In genomic region chr1:147670319-147671003, GRCh38 we compare ENCODE assay signal across 1 cellular context.
A peak's percentile ranks its signal among the peaks of the same experiment; 100 is the strongest.
TF ChIP-seq lines count a peak whose summit lies in the region.

Gene ACP6 (minus strand): TSS chr1:147670524. CDS start chr1:147670048, 476 bp downstream.

TF ChIP-seq in K562, 482 proteins besides CTCF, POLR2A, EP300 and RAD21 (continued from another document and continues in another):
- TF ChIP-seq, protein P1, sequence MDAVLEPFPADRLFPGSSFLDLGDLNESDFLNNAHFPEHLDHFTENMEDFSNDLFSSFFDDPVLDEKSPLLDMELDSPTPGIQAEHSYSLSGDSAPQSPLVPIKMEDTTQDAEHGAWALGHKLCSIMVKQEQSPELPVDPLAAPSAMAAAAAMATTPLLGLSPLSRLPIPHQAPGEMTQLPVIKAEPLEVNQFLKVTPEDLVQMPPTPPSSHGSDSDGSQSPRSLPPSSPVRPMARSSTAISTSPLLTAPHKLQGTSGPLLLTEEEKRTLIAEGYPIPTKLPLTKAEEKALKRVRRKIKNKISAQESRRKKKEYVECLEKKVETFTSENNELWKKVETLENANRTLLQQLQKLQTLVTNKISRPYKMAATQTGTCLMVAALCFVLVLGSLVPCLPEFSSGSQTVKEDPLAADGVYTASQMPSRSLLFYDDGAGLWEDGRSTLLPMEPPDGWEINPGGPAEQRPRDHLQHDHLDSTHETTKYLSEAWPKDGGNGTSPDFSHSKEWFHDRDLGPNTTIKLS (IDR thresholded peaks at IDR 0.05; ENCODE audit: borderline replicate concordance, low read depth) = peak; percentile 76; the same call in 1 of the 2 replicates
- TF ChIP-seq ZNF766 (CRISPR knock-in tag; conservative IDR thresholded peaks at IDR 0.05) = 0 out of 2 replicates have a peak, but pooled peaks have one; percentile 35
- TF ChIP-seq NCOA4 (IDR thresholded peaks at IDR 0.05; ENCODE audit: partially characterized antibody) = no peak
- no peak for TF ChIP-seq TARDBP (IDR thresholded peaks at IDR 0.05)
- TF ChIP-seq CXXC5 (CRISPR knock-in tag; IDR thresholded peaks at IDR 0.05) = peak; percentile 46; the same call in 1 of the 2 replicates
- TF ChIP-seq ZNF143 (CRISPR knock-in tag; IDR thresholded peaks at IDR 0.05) = peak; percentile 86
- TF ChIP-seq SMAD2 (IDR thresholded peaks at IDR 0.05; ENCODE audit: low read depth, low read length) = no peak
- TF ChIP-seq ZNF764 (CRISPR knock-in tag; IDR thresholded peaks at IDR 0.05; ENCODE audit: low read depth) = no peak
- TF ChIP-seq CLOCK (CRISPR knock-in tag; IDR thresholded peaks at IDR 0.05; ENCODE audit: borderline replicate concordance) = no peak
- TF ChIP-seq THRAP3 (IDR thresholded peaks at IDR 0.05; ENCODE audit: borderline replicate concordance) = no peak
- no peak for TF ChIP-seq TAL1 (IDR thresholded peaks at IDR 0.05)
- no peak for TF ChIP-seq PBX2 (CRISPR knock-in tag; IDR thresholded peaks at IDR 0.05; ENCODE audit: low read depth)
- TF ChIP-seq PBX2 (tag; conservative IDR thresholded peaks at IDR 0.05; ENCODE audit: low read depth) = no peak
- TF ChIP-seq, protein P2, sequence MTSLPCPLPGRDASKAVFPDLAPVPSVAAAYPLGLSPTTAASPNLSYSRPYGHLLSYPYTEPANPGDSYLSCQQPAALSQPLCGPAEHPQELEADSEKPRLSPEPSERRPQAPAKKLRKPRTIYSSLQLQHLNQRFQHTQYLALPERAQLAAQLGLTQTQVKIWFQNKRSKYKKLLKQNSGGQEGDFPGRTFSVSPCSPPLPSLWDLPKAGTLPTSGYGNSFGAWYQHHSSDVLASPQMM (CRISPR knock-in tag; IDR thresholded peaks at IDR 0.05) = no peak
- TF ChIP-seq STAT5A (IDR thresholded peaks at IDR 0.05; ENCODE audit: borderline replicate concordance, low read length) = no peak
- peak in 1 of 2 experiments; percentile 56; a peak in 1 of 4 replicates for TF ChIP-seq MAZ (CRISPR knock-in tag; conservative IDR thresholded peaks at IDR 0.05 in 1 of 2, IDR thresholded peaks at IDR 0.05 in 1 of 2)
- TF ChIP-seq, protein P3, sequence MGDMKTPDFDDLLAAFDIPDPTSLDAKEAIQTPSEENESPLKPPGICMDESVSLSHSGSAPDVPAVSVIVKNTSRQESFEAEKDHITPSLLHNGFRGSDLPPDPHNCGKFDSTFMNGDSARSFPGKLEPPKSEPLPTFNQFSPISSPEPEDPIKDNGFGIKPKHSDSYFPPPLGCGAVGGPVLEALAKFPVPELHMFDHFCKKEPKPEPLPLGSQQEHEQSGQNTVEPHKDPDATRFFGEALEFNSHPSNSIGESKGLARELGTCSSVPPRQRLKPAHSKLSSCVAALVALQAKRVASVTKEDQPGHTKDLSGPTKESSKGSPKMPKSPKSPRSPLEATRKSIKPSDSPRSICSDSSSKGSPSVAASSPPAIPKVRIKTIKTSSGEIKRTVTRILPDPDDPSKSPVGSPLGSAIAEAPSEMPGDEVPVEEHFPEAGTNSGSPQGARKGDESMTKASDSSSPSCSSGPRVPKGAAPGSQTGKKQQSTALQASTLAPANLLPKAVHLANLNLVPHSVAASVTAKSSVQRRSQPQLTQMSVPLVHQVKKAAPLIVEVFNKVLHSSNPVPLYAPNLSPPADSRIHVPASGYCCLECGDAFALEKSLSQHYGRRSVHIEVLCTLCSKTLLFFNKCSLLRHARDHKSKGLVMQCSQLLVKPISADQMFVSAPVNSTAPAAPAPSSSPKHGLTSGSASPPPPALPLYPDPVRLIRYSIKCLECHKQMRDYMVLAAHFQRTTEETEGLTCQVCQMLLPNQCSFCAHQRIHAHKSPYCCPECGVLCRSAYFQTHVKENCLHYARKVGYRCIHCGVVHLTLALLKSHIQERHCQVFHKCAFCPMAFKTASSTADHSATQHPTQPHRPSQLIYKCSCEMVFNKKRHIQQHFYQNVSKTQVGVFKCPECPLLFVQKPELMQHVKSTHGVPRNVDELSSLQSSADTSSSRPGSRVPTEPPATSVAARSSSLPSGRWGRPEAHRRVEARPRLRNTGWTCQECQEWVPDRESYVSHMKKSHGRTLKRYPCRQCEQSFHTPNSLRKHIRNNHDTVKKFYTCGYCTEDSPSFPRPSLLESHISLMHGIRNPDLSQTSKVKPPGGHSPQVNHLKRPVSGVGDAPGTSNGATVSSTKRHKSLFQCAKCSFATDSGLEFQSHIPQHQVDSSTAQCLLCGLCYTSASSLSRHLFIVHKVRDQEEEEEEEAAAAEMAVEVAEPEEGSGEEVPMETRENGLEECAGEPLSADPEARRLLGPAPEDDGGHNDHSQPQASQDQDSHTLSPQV (IDR thresholded peaks at IDR 0.05) = 0 out of 2 replicates have a peak, but pooled peaks have one; percentile 38
- no peak for TF ChIP-seq ZNF12 (CRISPR knock-in tag; IDR thresholded peaks at IDR 0.05)
- TF ChIP-seq SNRNP70 (optimal IDR thresholded peaks at IDR 0.05; ENCODE audit: low read depth, low read length) = no peak
- no peak for TF ChIP-seq PHB (CRISPR knock-in tag; IDR thresholded peaks at IDR 0.05)
- TF ChIP-seq PTBP1 (IDR thresholded peaks at IDR 0.05; ENCODE audit: low read depth, low read length) = no peak
- no peak for TF ChIP-seq CBFA2T2 (conservative IDR thresholded peaks at IDR 0.05)
- TF ChIP-seq TCF15 (CRISPR knock-in tag; IDR thresholded peaks at IDR 0.05) = no peak
- TF ChIP-seq RBFOX2 (IDR thresholded peaks at IDR 0.05; ENCODE audit: low read depth, low read length) = peak; percentile 53
- TF ChIP-seq NRF1 (conservative IDR thresholded peaks at IDR 0.05 in 1 of 2, IDR thresholded peaks at IDR 0.05 in 1 of 2) = peak; percentile 75 to 77
- no peak for TF ChIP-seq DIDO1 (tag; IDR thresholded peaks at IDR 0.05; ENCODE audit: low read depth)
- TF ChIP-seq ZNF197 (CRISPR knock-in tag; IDR thresholded peaks at IDR 0.05; ENCODE audit: low read depth) = no peak
- peak in 1 of 2 experiments; percentile 24; a peak in 1 of 4 replicates for TF ChIP-seq MNT (conservative IDR thresholded peaks at IDR 0.05)
- no peak for TF ChIP-seq NFE2L1 (tag; IDR thresholded peaks at IDR 0.05; ENCODE audit: borderline replicate concordance, low read depth)
- no peak for TF ChIP-seq RREB1 (CRISPR knock-in tag; IDR thresholded peaks at IDR 0.05)
- TF ChIP-seq, protein P4, sequence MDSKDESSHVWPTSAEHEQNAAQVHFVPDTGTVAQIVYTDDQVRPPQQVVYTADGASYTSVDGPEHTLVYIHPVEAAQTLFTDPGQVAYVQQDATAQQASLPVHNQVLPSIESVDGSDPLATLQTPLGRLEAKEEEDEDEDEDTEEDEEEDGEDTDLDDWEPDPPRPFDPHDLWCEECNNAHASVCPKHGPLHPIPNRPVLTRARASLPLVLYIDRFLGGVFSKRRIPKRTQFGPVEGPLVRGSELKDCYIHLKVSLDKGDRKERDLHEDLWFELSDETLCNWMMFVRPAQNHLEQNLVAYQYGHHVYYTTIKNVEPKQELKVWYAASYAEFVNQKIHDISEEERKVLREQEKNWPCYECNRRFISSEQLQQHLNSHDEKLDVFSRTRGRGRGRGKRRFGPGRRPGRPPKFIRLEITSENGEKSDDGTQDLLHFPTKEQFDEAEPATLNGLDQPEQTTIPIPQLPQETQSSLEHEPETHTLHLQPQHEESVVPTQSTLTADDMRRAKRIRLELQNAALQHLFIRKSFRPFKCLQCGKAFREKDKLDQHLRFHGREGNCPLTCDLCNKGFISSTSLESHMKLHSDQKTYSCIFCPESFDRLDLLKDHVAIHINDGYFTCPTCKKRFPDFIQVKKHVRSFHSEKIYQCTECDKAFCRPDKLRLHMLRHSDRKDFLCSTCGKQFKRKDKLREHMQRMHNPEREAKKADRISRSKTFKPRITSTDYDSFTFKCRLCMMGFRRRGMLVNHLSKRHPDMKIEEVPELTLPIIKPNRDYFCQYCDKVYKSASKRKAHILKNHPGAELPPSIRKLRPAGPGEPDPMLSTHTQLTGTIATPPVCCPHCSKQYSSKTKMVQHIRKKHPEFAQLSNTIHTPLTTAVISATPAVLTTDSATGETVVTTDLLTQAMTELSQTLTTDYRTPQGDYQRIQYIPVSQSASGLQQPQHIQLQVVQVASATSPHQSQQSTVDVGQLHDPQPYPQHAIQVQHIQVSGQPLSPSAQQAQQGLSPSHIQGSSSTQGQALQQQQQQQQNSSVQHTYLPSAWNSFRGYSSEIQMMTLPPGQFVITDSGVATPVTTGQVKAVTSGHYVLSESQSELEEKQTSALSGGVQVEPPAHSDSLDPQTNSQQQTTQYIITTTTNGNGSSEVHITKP (IDR thresholded peaks at IDR 0.05; ENCODE audit: partially characterized antibody) = peak; percentile 95
- TF ChIP-seq NFIX (CRISPR knock-in tag; IDR thresholded peaks at IDR 0.05; ENCODE audit: low read depth) = no peak
- 0 out of 2 replicates have a peak, but pooled peaks have one; percentile 17 for TF ChIP-seq CREB1 (IDR thresholded peaks at IDR 0.05)
- no peak for TF ChIP-seq CREB1 (CRISPR knock-in tag; IDR thresholded peaks at IDR 0.05)
